In genomic region chr1:109498161-109498801, GRCh38 we compare ENCODE assay signal across 8 cellular contexts. TPM values are rescaled to one million over a fixed set of nuclear protein-coding genes. Genes with fewer than 3 reads are reported as not detected.
A peak's percentile ranks its signal among the peaks of the same experiment; 100 is the strongest.
DNase-seq lines count a peak whose midpoint lies in the region; ATAC-seq and TF ChIP-seq lines count a peak whose summit lies in the region.

No MANE protein-coding gene starts in this region.

- H3K27ac ChIP-seq in cardiac muscle cell (no peak overlapping the region), layer of hippocampus (ENCODE audit: low read depth, low read length) (peak overlapping the region; percentile 35), uterus (peak overlapping the region in 1 of 2 donors; percentile 8)

- intact Hi-C loops in left ventricle myocardium superior (cut with micrococcal nuclease) (no loop called here), uterus (cut with DNase I; ENCODE audit: low total_unique reads) (no loop called here)

- TF ChIP-seq CTCF in cardiac muscle cell (IDR thresholded peaks at IDR 0.05; ENCODE audit: low read depth, low read length) (peak; percentile 51), uterus (IDR thresholded peaks at IDR 0.05) (peak; percentile 44 to 62 (median 51))

- no peak for TF ChIP-seq POLR2A in uterus (IDR thresholded peaks at IDR 0.05)

- no peak for ATAC-seq in left ventricle myocardium superior
- no peak for ATAC-seq in HG03460 (IDR thresholded peaks at IDR 0.05; ENCODE audit: unreplicated experiment)
- ATAC-seq in GM18502 (IDR thresholded peaks at IDR 0.05; ENCODE audit: poor library complexity, unreplicated experiment), result no peak

- H3K27me3 ChIP-seq in cardiac muscle cell (no peaks in the 10 kb centered on the region), adipocyte (replicated peaks; ENCODE audit: control insufficient read depth, insufficient read depth, low read length) (no peaks in the 10 kb centered on the region), layer of hippocampus (ENCODE audit: control insufficient read depth, insufficient read depth, low read length) (no peaks in the 10 kb centered on the region), uterus (no peaks in the 10 kb centered on the region)

- peaks cover 4% of the 10 kb centered on the region for H3K4me1 ChIP-seq in cardiac muscle cell (ENCODE audit: low read depth)
- peaks cover 19% of the 10 kb centered on the region for H3K4me1 ChIP-seq in adipocyte (ENCODE audit: control insufficient read depth, insufficient read depth, low read length)
- peaks cover 0 to 5% of the 10 kb centered on the region in 2 donors for H3K4me1 ChIP-seq in uterus

- H3K9me3 ChIP-seq in cardiac muscle cell (ENCODE audit: low read depth), result no peaks in the 10 kb centered on the region
- H3K9me3 ChIP-seq in adipocyte (ENCODE audit: control insufficient read depth, low read length), result no peaks in the 10 kb centered on the region
- H3K9me3 ChIP-seq in uterus, result no peaks in the 10 kb centered on the region

- H3K4me3 ChIP-seq in cardiac muscle cell, result no peak overlapping the region
- H3K4me3 ChIP-seq in adipocyte (ENCODE audit: low read length), result no peak overlapping the region
- H3K4me3 ChIP-seq in uterus, result no peak overlapping the region

- no peak overlapping the region for H3K9ac ChIP-seq in adipocyte (ENCODE audit: low read length)

- H3K36me3 ChIP-seq in cardiac muscle cell (peaks cover 8% of the 10 kb centered on the region), adipocyte (ENCODE audit: control insufficient read depth, insufficient read depth, low read length, severe bottlenecking) (peaks cover 32% of the 10 kb centered on the region), uterus (no peaks in the 10 kb centered on the region)

- DNase-seq in cardiac muscle cell (ENCODE audit: low read depth in 1 of 2, low spot score in 1 of 2) (peak; percentile 48 to 55), left ventricle myocardium superior (no peak), NCI-H524 treated with DMSO at 0.1 percent for 48 hours (lab: John Stamatoyannopoulos, UW) (peak; percentile 88), adipocyte (ENCODE audit: low read depth) (peak; percentile 48), uterus (no peak)

RNA-seq across cellular contexts. Expression of gene CYB561D1, which starts 4.4 kb away (rescaled TPM):
- total RNA-seq in cardiac muscle cell (5.3 and 7.2 TPM in 2 replicates), left ventricle myocardium superior (4.3 TPM), uterus (10 to 100 TPM in 1 of 4 donors, 1 to 10 TPM in 3; 1.8 to 11.0 (median 8.4) TPM)
- polyA plus RNA-seq in cardiac muscle cell, result 5.5 and 6.6 TPM in 2 replicates

RNA-seq across cellular contexts. Expression of gene AMIGO1, which starts 11.2 kb away (rescaled TPM):
- total RNA-seq in cardiac muscle cell, result 10.5 and 11.2 TPM in 2 replicates
- 7.7 and 10.1 TPM in 2 replicates for polyA plus RNA-seq in cardiac muscle cell
- 18.4 TPM for total RNA-seq in left ventricle myocardium superior
- 10 to 100 TPM in 1 of 4 donors, 1 to 10 TPM in 3; 1.0 to 10.1 (median 3.8) TPM for total RNA-seq in uterus

RNA-seq across cellular contexts. Expression of gene ATXN7L2, which starts 14.6 kb away (rescaled TPM):
- total RNA-seq in cardiac muscle cell (14.7 and 17.8 TPM in 2 replicates), left ventricle myocardium superior (3.4 TPM), uterus (1 to 10 TPM; 4.1 to 6.7 (median 4.7) TPM)
- 7.0 and 11.9 TPM in 2 replicates for polyA plus RNA-seq in cardiac muscle cell

RNA-seq across cellular contexts. Expression of gene SYPL2, which starts 31.9 kb away (rescaled TPM):
- total RNA-seq in cardiac muscle cell (10.7 and 17.8 TPM in 2 replicates), left ventricle myocardium superior (30.4 TPM), uterus (1 to 10 TPM in 3 of 4 donors, under 1 TPM in 1; 0.48 to 5.9 (median 2.3) TPM)
- polyA plus RNA-seq in cardiac muscle cell, result 17.0 and 27.3 TPM in 2 replicates

RNA-seq across cellular contexts. Expression of gene GPR61, which starts 41.4 kb away (rescaled TPM):
- total RNA-seq in cardiac muscle cell, result 1.9 and 3.3 TPM in 2 replicates
- polyA plus RNA-seq in cardiac muscle cell, result 1.9 and 2.7 TPM in 2 replicates
- total RNA-seq in left ventricle myocardium superior, result 0.07 TPM
- total RNA-seq in uterus, result under 1 TPM in 1 of 4 donors, not detected in 3; 0.41 TPM

Comparison
In these comparisons a context has a peak if more than half of its experiments do, and no peak if none do; other contexts are left out.
1. DNase-seq: peak in cardiac muscle cell (2 of 2), NCI-H524 treated with DMSO at 0.1 percent for 48 hours (single experiment) and adipocyte (single experiment); none in left ventricle myocardium superior (single experiment) and uterus (0 of 2).